Comparison of ENCODE assay signal across 8 cellular contexts in the genomic region with DNA sequence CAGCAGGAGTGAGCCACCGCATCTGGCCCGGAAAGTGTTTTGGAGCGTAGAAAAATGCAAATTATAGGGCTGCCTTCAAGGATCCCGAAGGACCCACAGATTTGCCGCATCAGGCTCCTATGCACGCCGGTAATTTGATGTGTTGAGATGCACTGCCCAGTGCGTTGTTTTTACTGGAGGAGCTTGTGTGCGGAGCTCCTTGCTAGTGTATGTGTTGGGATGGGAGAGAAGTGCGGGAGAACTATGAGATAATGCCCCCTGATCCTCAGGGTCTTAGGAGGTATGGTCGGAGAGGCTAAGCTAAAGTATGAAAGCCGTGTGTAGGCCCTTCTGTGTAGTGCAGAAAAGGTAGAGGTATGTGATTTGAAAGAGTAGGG. TPM values are rescaled to one million over a fixed set of nuclear protein-coding genes. Genes with fewer than 3 reads are reported as not detected.
DNase-seq lines count a peak whose midpoint lies in the region; ATAC-seq and TF ChIP-seq lines count a peak whose summit lies in the region.

No MANE protein-coding gene starts in this region.

- no peak for ATAC-seq in GM21515 (IDR thresholded peaks at IDR 0.05; ENCODE audit: unreplicated experiment)
- ATAC-seq in GM18873 (IDR thresholded peaks at IDR 0.05; ENCODE audit: low FRiP score, unreplicated experiment): no peak

- peak in 2 of 5 donors; percentile 8 to 55 for DNase-seq in CD4-positive, alpha-beta memory T cell
- peak; percentile 8 for DNase-seq in activated CD4-positive, alpha-beta T cell treated with anti-CD3 and anti-CD28 coated beads, Interleukin-2, amount 50 U/mL, for 1 hour
- DNase-seq in fibroblast of mammary gland (ENCODE audit: low read depth) (peak; percentile 25), putamen (ENCODE audit: low spot score) (peak; percentile 19), iPS-NIHi11 (ENCODE audit: low spot score) (no peak)

- H3K4me1 ChIP-seq in CD4-positive, alpha-beta memory T cell (ENCODE audit: insufficient read depth, low read length): peaks cover 48% of the 10 kb centered on the region
- H3K4me1 ChIP-seq in HEK293 (ENCODE audit: control insufficient read depth, insufficient read depth, low read length): peaks cover 6% of the 10 kb centered on the region; the same call in 1 of the 2 replicates

- peaks cover 4 to 31% of the 10 kb centered on the region in 2 donors for H3K36me3 Mint-ChIP-seq in CD4-positive, alpha-beta memory T cell

- peaks cover 0 to 4% (median 0%) of the 10 kb centered on the region in 8 donors for H3K9me3 Mint-ChIP-seq in CD4-positive, alpha-beta memory T cell

- H3K4me3 Mint-ChIP-seq in CD4-positive, alpha-beta memory T cell: peak overlapping the region; percentile 96 to 100 (median 99)

- CTCF ChIA-PET in CD4-positive, alpha-beta memory T cell (lab: Charles Lee; ENCODE audit: partially characterized antibody): interaction anchor here (1.0 to 3.5 kb wide), 3 partner anchors 49 to 120 kb away, joined by 3 to 32 read pairs (median 6); a partner anchor contains a TSS
- CTCF ChIA-PET in HEK293 (lab: Yijun Ruan, JAX): interaction anchor here (0.8 to 1.3 kb wide), 3 partner anchors 10 to 249 kb away, joined by 3 to 4 read pairs (median 4); no protein-coding TSS in a partner anchor

- H3K27ac ChIP-seq in CD4-positive, alpha-beta memory T cell (ENCODE audit: low read depth, low read length): peak overlapping the region; percentile 94
- H3K27ac ChIP-seq in HEK293 (ENCODE audit: extremely low read depth, low read depth, low read length): peak overlapping the region; percentile 81; the same call in 1 of the 2 replicates

- POLR2A ChIA-PET in CD4-positive, alpha-beta memory T cell (lab: Charles Lee; ENCODE audit: partially characterized antibody): interaction anchor here (1.4 to 5.0 kb wide), 6 partner anchors 8 to 120 kb away, joined by 5 to 152 read pairs (median 12); a partner anchor contains a TSS
- POLR2A ChIA-PET in HEK293 (lab: Yijun Ruan, JAX): interaction anchor here (0.6 to 3.6 kb wide), 8 partner anchors 16 to 575 kb away, joined by 3 to 39 read pairs (median 4); a partner anchor contains a TSS

- no peaks in the 10 kb centered on the region for H3K9me3 ChIP-seq in CD4-positive, alpha-beta memory T cell (ENCODE audit: control insufficient read depth in 1 of 2, low read length in 2 of 2)
- H3K9me3 ChIP-seq in HEK293 (ENCODE audit: control insufficient read depth, insufficient read depth, low read depth, low read length): no peaks in the 10 kb centered on the region

- H3K4me1 Mint-ChIP-seq in CD4-positive, alpha-beta memory T cell: peaks cover 45 to 85% (median 60%) of the 10 kb centered on the region in 4 donors

- H3K27me3 Mint-ChIP-seq in CD4-positive, alpha-beta memory T cell: peaks cover 0 to 3% of the 10 kb centered on the region in 2 donors

- no peaks in the 10 kb centered on the region for H3K27me3 ChIP-seq in CD4-positive, alpha-beta memory T cell (ENCODE audit: insufficient read depth, low read length)

- peak overlapping the region; percentile 99 to 100 (median 99) for H3K27ac Mint-ChIP-seq in CD4-positive, alpha-beta memory T cell

- intact Hi-C loops in CD4-positive, alpha-beta memory T cell (cut with micrococcal nuclease): no loop called here

- no peak for TF ChIP-seq CTCF in HEK293 (tag by site-specific recombination; IDR thresholded peaks at IDR 0.05)
- TF ChIP-seq CTCF in fibroblast of mammary gland (conservative IDR thresholded peaks at IDR 0.05; ENCODE audit: control insufficient read depth, insufficient read depth, low read depth, low read length): no peak

- no peaks in the 10 kb centered on the region for H3K36me3 ChIP-seq in CD4-positive, alpha-beta memory T cell (ENCODE audit: insufficient read depth, low read length)
- H3K36me3 ChIP-seq in HEK293 (ENCODE audit: control insufficient read depth in 2 of 2, insufficient read depth in 1 of 2, low read length in 2 of 2): peaks cover 0 to 3% of the 10 kb centered on the region in 2 experiments; a peak in 2 of 3 replicates

- peak overlapping the region; percentile 88 to 97 for H3K4me3 ChIP-seq in CD4-positive, alpha-beta memory T cell (ENCODE audit: low read length in 2 of 2)
- H3K4me3 ChIP-seq in HEK293 (ENCODE audit: low read depth, low read length) (peak overlapping the region; percentile 94), fibroblast of mammary gland (ENCODE audit: control insufficient read depth, low read depth, low read length) (peak overlapping the region; percentile 95)

TF ChIP-seq in HEK293, 187 proteins besides CTCF, POLR2A, EP300 and RAD21:
- TF ChIP-seq, protein P1, sequence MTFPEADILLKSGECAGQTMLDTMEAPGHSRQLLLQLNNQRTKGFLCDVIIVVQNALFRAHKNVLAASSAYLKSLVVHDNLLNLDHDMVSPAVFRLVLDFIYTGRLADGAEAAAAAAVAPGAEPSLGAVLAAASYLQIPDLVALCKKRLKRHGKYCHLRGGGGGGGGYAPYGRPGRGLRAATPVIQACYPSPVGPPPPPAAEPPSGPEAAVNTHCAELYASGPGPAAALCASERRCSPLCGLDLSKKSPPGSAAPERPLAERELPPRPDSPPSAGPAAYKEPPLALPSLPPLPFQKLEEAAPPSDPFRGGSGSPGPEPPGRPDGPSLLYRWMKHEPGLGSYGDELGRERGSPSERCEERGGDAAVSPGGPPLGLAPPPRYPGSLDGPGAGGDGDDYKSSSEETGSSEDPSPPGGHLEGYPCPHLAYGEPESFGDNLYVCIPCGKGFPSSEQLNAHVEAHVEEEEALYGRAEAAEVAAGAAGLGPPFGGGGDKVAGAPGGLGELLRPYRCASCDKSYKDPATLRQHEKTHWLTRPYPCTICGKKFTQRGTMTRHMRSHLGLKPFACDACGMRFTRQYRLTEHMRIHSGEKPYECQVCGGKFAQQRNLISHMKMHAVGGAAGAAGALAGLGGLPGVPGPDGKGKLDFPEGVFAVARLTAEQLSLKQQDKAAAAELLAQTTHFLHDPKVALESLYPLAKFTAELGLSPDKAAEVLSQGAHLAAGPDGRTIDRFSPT (tag by site-specific recombination; IDR thresholded peaks at IDR 0.05): no peak
- TF ChIP-seq ZNF335 (tag by site-specific recombination; conservative IDR thresholded peaks at IDR 0.05): peak; percentile 80

RNA-seq across cellular contexts. Expression of a gene that starts 1.3 kb away (rescaled TPM):
- 10 to 100 TPM; 67.4 to 68.7 TPM for total RNA-seq in CD4-positive, alpha-beta memory T cell
- 10 to 100 TPM in 1 of 2 donors, 1 to 10 TPM in 1; 3.3 to 16.8 TPM for polyA plus RNA-seq in CD4-positive, alpha-beta memory T cell
